20 cellular contexts compared by ENCODE assay signal in the genomic region with DNA sequence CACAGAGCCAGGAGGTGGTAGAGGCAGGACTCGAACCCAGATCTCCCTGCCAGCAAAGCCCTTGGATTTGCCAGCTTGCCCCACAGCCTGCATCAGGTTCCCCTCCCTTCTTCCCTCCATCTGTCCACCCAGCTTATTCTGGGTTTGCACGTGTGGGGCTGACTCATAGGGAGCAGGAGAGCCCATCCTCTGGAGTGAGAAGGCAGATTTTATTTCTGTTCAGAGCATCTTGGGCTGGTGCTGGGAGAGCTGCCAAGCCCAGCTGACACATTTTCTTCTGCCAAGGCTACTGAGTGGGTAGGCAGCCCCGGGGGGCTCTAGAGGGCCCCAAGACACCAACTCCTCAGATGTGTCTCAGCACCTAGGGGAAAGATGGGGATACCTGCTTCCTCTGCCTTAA.
DNase-seq lines count a peak whose midpoint lies in the region; ATAC-seq and TF ChIP-seq lines count a peak whose summit lies in the region.
"Had no signal": no experiment of that assay in that cellular context is flagged by ENCODE, and none has a peak within 500 bp of the region (broad histone marks: within the 10 kb centered on the region; RNA-seq: fewer than 3 reads in every experiment).

No MANE protein-coding gene starts in this region.

- no TSS peak for BruUV-seq in MCF 10A (replicated peaks; lab: Mats Ljungman, UMichigan)

- H3K4me1 ChIP-seq in breast epithelium, result no peaks in the 10 kb centered on the region
- H3K4me1 ChIP-seq: spleen, suprapubic skin had no signal

- H3K36me3 ChIP-seq in breast epithelium, result no peaks in the 10 kb centered on the region
- H3K36me3 ChIP-seq: spleen, suprapubic skin had no signal

- no peaks in the 10 kb centered on the region for H3K9me3 Mint-ChIP-seq in MCF 10A (ENCODE audit: unreplicated experiment)
- H3K9me3 Mint-ChIP-seq: activated CD4-positive, alpha-beta memory T cell treated with anti-CD3 and anti-CD28 coated beads, Interleukin-2, amount 10 ng/mL, durations not matched to agents 7 days and 5 days; activated naive CD4-positive, alpha-beta T cell treated with anti-CD3 and anti-CD28 coated beads, Interleukin-2, amount 10 ng/mL, durations not matched to agents 7 days and 5 days; activated T-cell treated with anti-CD3 and anti-CD28 coated beads, Interleukin-2, amount 50 U/mL, for 24 hours had no signal

- H3K9me3 ChIP-seq in breast epithelium, result peaks cover 0 to 10% of the 10 kb centered on the region in 2 donors
- H3K9me3 ChIP-seq: suprapubic skin had no signal

- no peak overlapping the region for H3K27ac Mint-ChIP-seq in MCF 10A (ENCODE audit: low read depth, unreplicated experiment)
- H3K27ac Mint-ChIP-seq: activated CD4-positive, alpha-beta memory T cell treated with anti-CD3 and anti-CD28 coated beads, Interleukin-2, amount 10 ng/mL, durations not matched to agents 7 days and 5 days; activated naive CD4-positive, alpha-beta T cell treated with anti-CD3 and anti-CD28 coated beads, Interleukin-2, amount 10 ng/mL, durations not matched to agents 7 days and 5 days; activated T-cell treated with anti-CD3 and anti-CD28 coated beads, Interleukin-2, amount 50 U/mL, for 24 hours; CD14-positive monocyte; T-helper 17 cell had no signal

- no peak overlapping the region for H3K27ac ChIP-seq in breast epithelium
- H3K27ac ChIP-seq: hepatocyte, spleen, suprapubic skin had no signal

- H3K36me3 Mint-ChIP-seq in MCF 10A (ENCODE audit: insufficient read depth, unreplicated experiment), result no peaks in the 10 kb centered on the region
- H3K36me3 Mint-ChIP-seq: activated naive CD4-positive, alpha-beta T cell treated with anti-CD3 and anti-CD28 coated beads, Interleukin-2, amount 10 ng/mL, durations not matched to agents 7 days and 5 days; CD14-positive monocyte had no signal

- intact Hi-C loops in MCF 10A (cut with micrococcal nuclease), result no loop called here
- intact Hi-C loops in breast epithelium (cut with DNase I; ENCODE audit: low total_unique reads), result no loop called here

- no peak overlapping the region for H3K4me3 ChIP-seq in breast epithelium
- H3K4me3 ChIP-seq in fibroblast of mammary gland (ENCODE audit: control insufficient read depth, low read depth, low read length), result no peak overlapping the region
- H3K4me3 ChIP-seq: hepatocyte, spleen, suprapubic skin had no signal

- no peak for TF ChIP-seq CTCF in MCF 10A (IDR thresholded peaks at IDR 0.05; ENCODE audit: unreplicated experiment)
- TF ChIP-seq CTCF in breast epithelium (IDR thresholded peaks at IDR 0.05), result no peak
- no peak for TF ChIP-seq CTCF in fibroblast of mammary gland (conservative IDR thresholded peaks at IDR 0.05; ENCODE audit: control insufficient read depth, insufficient read depth, low read depth, low read length)

- peak; percentile 37 for DNase-seq in MCF 10A (ENCODE audit: unreplicated experiment)
- no peak for DNase-seq in breast epithelium (ENCODE audit: low spot score in 2 of 2)
- peak; percentile 87 for DNase-seq in NCI-H2171 (lab: John Stamatoyannopoulos, UW)
- DNase-seq in fibroblast of mammary gland (ENCODE audit: low read depth), result peak; percentile 26
- no peak for DNase-seq in C1 segment of cervical spinal cord (lab: John Stamatoyannopoulos, UW)
- no peak for DNase-seq in NCI-H1417 treated with DMSO at 0.1 percent for 48 hours (lab: John Stamatoyannopoulos, UW)
- DNase-seq in mucosa of gallbladder (ENCODE audit: low spot score), result no peak
- DNase-seq: activated CD4-positive, alpha-beta memory T cell treated with anti-CD3 and anti-CD28 coated beads, Interleukin-2, amount 10 ng/mL, durations not matched to agents 7 days and 5 days; activated naive CD4-positive, alpha-beta T cell treated with anti-CD3 and anti-CD28 coated beads, Interleukin-2, amount 10 ng/mL, durations not matched to agents 7 days and 5 days; activated T-cell treated with anti-CD3 and anti-CD28 coated beads, Interleukin-2, amount 50 U/mL, for 24 hours; DMS79 treated with DMSO at 0.1 percent for 48 hours; mesenchymal stem cell; SHP77; spleen; stimulated activated CD8-positive, alpha-beta memory T cell treated with anti-CD3 and anti-CD28 coated beads, Interleukin-4, amount 100 ng/mL, for 48 hours; T-helper 17 cell had no signal

- CTCF ChIA-PET in MCF 10A (lab: Yijun Ruan, JAX), result no interaction called here

- no peaks in the 10 kb centered on the region for H3K27me3 ChIP-seq in breast epithelium

- H3K27me3 Mint-ChIP-seq in MCF 10A (ENCODE audit: insufficient read depth, unreplicated experiment), result peaks cover 20% of the 10 kb centered on the region

- TF ChIP-seq POLR2A in breast epithelium (IDR thresholded peaks at IDR 0.05), result no peak

- POLR2A ChIA-PET in MCF 10A (lab: Yijun Ruan, JAX), result no interaction called here

- no peak overlapping the region for H3K4me3 Mint-ChIP-seq in MCF 10A (ENCODE audit: unreplicated experiment)
- H3K4me3 Mint-ChIP-seq: activated CD4-positive, alpha-beta memory T cell treated with anti-CD3 and anti-CD28 coated beads, Interleukin-2, amount 10 ng/mL, durations not matched to agents 7 days and 5 days; activated naive CD4-positive, alpha-beta T cell treated with anti-CD3 and anti-CD28 coated beads, Interleukin-2, amount 10 ng/mL, durations not matched to agents 7 days and 5 days; activated T-cell treated with anti-CD3 and anti-CD28 coated beads, Interleukin-2, amount 50 U/mL, for 24 hours; CD14-positive monocyte; T-helper 17 cell had no signal

- H3K4me1 Mint-ChIP-seq in MCF 10A (ENCODE audit: insufficient read depth, unreplicated experiment), result no peaks in the 10 kb centered on the region
- H3K4me1 Mint-ChIP-seq: activated CD4-positive, alpha-beta memory T cell treated with anti-CD3 and anti-CD28 coated beads, Interleukin-2, amount 10 ng/mL, durations not matched to agents 7 days and 5 days; activated naive CD4-positive, alpha-beta T cell treated with anti-CD3 and anti-CD28 coated beads, Interleukin-2, amount 10 ng/mL, durations not matched to agents 7 days and 5 days; CD14-positive monocyte; T-helper 17 cell had no signal

- no peak for ATAC-seq in GM18517 (IDR thresholded peaks at IDR 0.05; ENCODE audit: unreplicated experiment)
- ATAC-seq: T-helper 17 cell had no signal

Comparison
In these comparisons a context has a peak if more than half of its experiments do, and no peak if none do; other contexts are left out.
1. DNase-seq: peak in MCF 10A (single experiment), NCI-H2171 (single experiment) and fibroblast of mammary gland (single experiment); none in breast epithelium (0 of 2), C1 segment of cervical spinal cord (0 of 14), NCI-H1417 treated with DMSO at 0.1 percent for 48 hours (single experiment) and mucosa of gallbladder (single experiment).